ENCODE assay signal across 8 cellular contexts in genomic region chr5:82278711-82279370, GRCh38. TPM values are rescaled to one million over a fixed set of nuclear protein-coding genes. Genes with fewer than 3 reads are reported as not detected.
A peak's percentile ranks its signal among the peaks of the same experiment; 100 is the strongest.
DNase-seq lines count a peak whose midpoint lies in the region; ATAC-seq and TF ChIP-seq lines count a peak whose summit lies in the region.

No MANE protein-coding gene starts in this region.

- intact Hi-C loops in heart left ventricle (cut with DNase I), result loop anchor here in 1 of 10 donors (5.0 kb wide), 1 partner anchor 307 kb away; the partner anchor contains the start of gene ATG10
- intact Hi-C loops in cardiac septum (cut with DNase I), result no loop called here
- intact Hi-C loops in aorta (cut with DNase I), result no loop called here

- H3K4me3 ChIP-seq in heart left ventricle (peak overlapping the region; percentile 64 to 99 (median 87)), cardiac fibroblast (replicated peaks in 1 of 2; ENCODE audit: low read depth in 2 of 2, low read length in 2 of 2) (peak overlapping the region; percentile 92 to 96), mononuclear cell (ENCODE audit: low read length) (peak overlapping the region; percentile 90), aorta (ENCODE audit: low read length in 2 of 2) (peak overlapping the region; percentile 29 to 38)

- DNase-seq in heart left ventricle (peak in 1 of 5 donors; percentile 51), cardiac septum (ENCODE audit: low spot score) (no peak), cardiac fibroblast (ENCODE audit: low read depth in 2 of 2) (no peak), aorta (no peak), mesenteric fat pad (ENCODE audit: low spot score) (no peak), AG08395 (ENCODE audit: low spot score) (no peak)

- 25 to 68% (median 50%) methylated on average over 19 of the region's 19 CpGs for WGBS in heart left ventricle, 4 donors
- WGBS in aorta, 2 donors, result 40 to 52% methylated on average over 19 of the region's 19 CpGs

- TF ChIP-seq POLR2A in heart left ventricle (IDR thresholded peaks at IDR 0.05), result no peak

- no peaks in the 10 kb centered on the region for H3K27me3 ChIP-seq in heart left ventricle
- no peaks in the 10 kb centered on the region for H3K27me3 ChIP-seq in mononuclear cell (ENCODE audit: insufficient read depth, low read length)
- no peaks in the 10 kb centered on the region for H3K27me3 ChIP-seq in aorta (ENCODE audit: control insufficient read depth in 1 of 2, insufficient read depth in 2 of 2, low read length in 1 of 2)

- no peak for ATAC-seq in heart left ventricle
- no peak for ATAC-seq in aorta (ENCODE audit: low FRiP score)
- no peak for ATAC-seq in GM19035 (IDR thresholded peaks at IDR 0.05; ENCODE audit: unreplicated experiment)

- H3K36me3 ChIP-seq in heart left ventricle, result peaks cover 5 to 31% (median 30%) of the 10 kb centered on the region in 9 donors
- peaks cover 0 to 4% of the 10 kb centered on the region in 2 donors for H3K36me3 ChIP-seq in aorta (ENCODE audit: control insufficient read depth in 1 of 2, insufficient read depth in 2 of 2, low read length in 1 of 2)

- H3K9me3 ChIP-seq in heart left ventricle (no peaks in the 10 kb centered on the region), mononuclear cell (ENCODE audit: low read depth, low read length) (no peaks in the 10 kb centered on the region), aorta (ENCODE audit: control insufficient read depth, low read length) (no peaks in the 10 kb centered on the region)

- TF ChIP-seq CTCF in heart left ventricle (IDR thresholded peaks at IDR 0.05) (no peak), cardiac fibroblast (IDR thresholded peaks at IDR 0.05; ENCODE audit: low read depth, low read length) (no peak)

- peaks cover 0 to 29% (median 14%) of the 10 kb centered on the region in 12 donors for H3K4me1 ChIP-seq in heart left ventricle
- H3K4me1 ChIP-seq in mononuclear cell (ENCODE audit: insufficient read depth, low read length), result peaks cover 24% of the 10 kb centered on the region
- no peaks in the 10 kb centered on the region for H3K4me1 ChIP-seq in aorta (ENCODE audit: control insufficient read depth in 1 of 2, insufficient read depth in 2 of 2, low read length in 2 of 2)

- H3K27ac ChIP-seq in heart left ventricle (peak overlapping the region; percentile 75 to 92 (median 90)), aorta (ENCODE audit: low read depth in 1 of 2, low read length in 2 of 2) (no peak overlapping the region)

RNA-seq across cellular contexts. Expression of gene RPS23, which starts 0.7 kb away (rescaled TPM):
- total RNA-seq in heart left ventricle, result 1,000 to 10,000 TPM in 7 of 9 donors, 100 to 1,000 TPM in 2; 969 to 1,672 (median 1,220) TPM
- polyA plus RNA-seq in heart left ventricle, result 1,000 to 10,000 TPM; 1,640 to 2,612 TPM
- 784 TPM for total RNA-seq in cardiac septum
- total RNA-seq in mononuclear cell, result 5,529 TPM
- total RNA-seq in aorta, result 1,000 to 10,000 TPM; 1,494 to 1,499 TPM
- polyA plus RNA-seq in aorta, result 1,000 to 10,000 TPM; 4,681 to 7,405 TPM
- 1,552 TPM for total RNA-seq in mesenteric fat pad

Comparison
In these comparisons a context has a peak if more than half of its experiments do, and no peak if none do; other contexts are left out.
1. H3K27ac ChIP-seq: peak in heart left ventricle (12 of 12); none in aorta (0 of 2).
2. H3K4me3 ChIP-seq: peak in every context shown above with its lines; median percentile 94 in cardiac fibroblast; 90 in mononuclear cell; 87 in heart left ventricle; 34 in aorta.